In genomic region chr4:140137654-140138053, GRCh38 we compare ENCODE assay signal across 14 cellular contexts. TPM values are rescaled to one million over a fixed set of nuclear protein-coding genes. Genes with fewer than 3 reads are reported as not detected.
DNase-seq lines count a peak whose midpoint lies in the region; TF ChIP-seq lines count a peak whose summit lies in the region.
"Had no signal": no experiment of that assay in that cellular context is flagged by ENCODE, and none has a peak within 500 bp of the region (broad histone marks: within the 10 kb centered on the region; RNA-seq: fewer than 3 reads in every experiment).

No MANE protein-coding gene starts in this region.

- peaks cover 4% of the 10 kb centered on the region for H3K9me3 Mint-ChIP-seq in progenitor cell of endocrine pancreas (ENCODE audit: low read depth)
- H3K9me3 Mint-ChIP-seq: CD4-positive, alpha-beta T cell had no signal

- H3K27me3 Mint-ChIP-seq in progenitor cell of endocrine pancreas = no peaks in the 10 kb centered on the region
- H3K27me3 Mint-ChIP-seq: CD4-positive, alpha-beta T cell had no signal

- TF ChIP-seq CTCF in WI38 (IDR thresholded peaks at IDR 0.05; ENCODE audit: low read depth, low read length) (no peak), progenitor cell of endocrine pancreas (IDR thresholded peaks at IDR 0.05; ENCODE audit: unreplicated experiment) (no peak)

- DNase-seq in HCEC 1CT (peak; percentile 17), hepatic stellate cell (ENCODE audit: low spot score) (peak; percentile 16), progenitor cell of endocrine pancreas (ENCODE audit: low spot score, unreplicated experiment) (no peak), RKO (ENCODE audit: low spot score) (no peak), inferior parietal cortex (ENCODE audit: extremely low spot score) (no peak), NCI-H524 (lab: John Stamatoyannopoulos, UW) (no peak), NCI-H1092 treated with DMSO at 0.1 percent for 48 hours (lab: John Stamatoyannopoulos, UW) (no peak)
- DNase-seq: anterior cingulate cortex; CD4-positive, alpha-beta T cell; NCI-H1048; NCI-H446 treated with DMSO at 0.1 percent for 48 hours; sigmoid colon had no signal

- H3K4me3 Mint-ChIP-seq in progenitor cell of endocrine pancreas (ENCODE audit: low read depth) = peak overlapping the region; percentile 1
- H3K4me3 Mint-ChIP-seq: CD4-positive, alpha-beta T cell had no signal

- peak overlapping the region; percentile 1; the same call in 1 of the 2 replicates for H3K4me3 ChIP-seq in WI38 (ENCODE audit: low read depth, low read length)
- H3K4me3 ChIP-seq: thoracic aorta had no signal

- H3K4me1 Mint-ChIP-seq in progenitor cell of endocrine pancreas (ENCODE audit: low read depth) = peaks cover 49% of the 10 kb centered on the region

- H3K27ac Mint-ChIP-seq in progenitor cell of endocrine pancreas = peak overlapping the region; percentile 92
- H3K27ac Mint-ChIP-seq: CD4-positive, alpha-beta T cell had no signal

- peaks cover 8% of the 10 kb centered on the region for H3K36me3 Mint-ChIP-seq in progenitor cell of endocrine pancreas (ENCODE audit: insufficient read depth)

RNA-seq across cellular contexts. Expression of gene MAML3, which starts 16.3 kb away (rescaled TPM):
- total RNA-seq in progenitor cell of endocrine pancreas = 44.4 and 48.5 TPM in 2 replicates

Comparison
In these comparisons a context has a peak if more than half of its experiments do, and no peak if none do; other contexts are left out.
1. DNase-seq: peak in HCEC 1CT (single experiment) and hepatic stellate cell (single experiment); none in progenitor cell of endocrine pancreas (single experiment), RKO (single experiment), inferior parietal cortex (single experiment), NCI-H524 (0 of 2) and NCI-H1092 treated with DMSO at 0.1 percent for 48 hours (single experiment).